ENCODE assay signal across 27 cellular contexts in genomic region chr2:45391866-45392265, GRCh38.
DNase-seq lines count a peak whose midpoint lies in the region; ATAC-seq and TF ChIP-seq lines count a peak whose summit lies in the region.
"Had no signal": no experiment of that assay in that cellular context is flagged by ENCODE, and none has a peak within 500 bp of the region (broad histone marks: within the 10 kb centered on the region; RNA-seq: fewer than 3 reads in every experiment).

No MANE protein-coding gene starts in this region.

- H3F3A ChIP-seq in GM23338 (replicated peaks; ENCODE audit: low read depth) = no peaks in the 10 kb centered on the region

- peaks cover 13% of the 10 kb centered on the region for H3K36me3 Mint-ChIP-seq in GM23338 (ENCODE audit: low read depth)

- no peaks in the 10 kb centered on the region for H4K20me1 ChIP-seq in GM23338 (replicated peaks; ENCODE audit: insufficient read depth)
- no peaks in the 10 kb centered on the region for H4K20me1 ChIP-seq in hepatocyte (ENCODE audit: insufficient read depth, poor library complexity, severe bottlenecking)

- H2AFZ ChIP-seq in GM23338 (no peak overlapping the region), hepatocyte (no peak overlapping the region)

- H3K79me2 ChIP-seq in GM23338 (replicated peaks; ENCODE audit: insufficient read depth) (no peaks in the 10 kb centered on the region; the same call in 1 of the 2 replicates), hepatocyte (no peaks in the 10 kb centered on the region)

- H3K27me3 ChIP-seq in GM23338 (ENCODE audit: insufficient read depth) (no peaks in the 10 kb centered on the region), SJCRH30 (no peaks in the 10 kb centered on the region), hepatocyte (no peaks in the 10 kb centered on the region)
- H3K27me3 ChIP-seq: spleen, thyroid gland had no signal

- H3K9me3 ChIP-seq in SJCRH30 (replicated peaks) = no peaks in the 10 kb centered on the region
- no peaks in the 10 kb centered on the region for H3K9me3 ChIP-seq in hepatocyte (ENCODE audit: low read depth)
- H3K9me3 ChIP-seq: spleen, thyroid gland had no signal

- DNase-seq in GM23338 (ENCODE audit: low spot score) = no peak
- DNase-seq in SJCRH30 = no peak
- DNase-seq in foreskin fibroblast = peak; percentile 25 to 45
- no peak for DNase-seq in pons (ENCODE audit: low spot score)
- DNase-seq in hepatocyte (ENCODE audit: low spot score) = no peak
- DNase-seq in DMS53 (lab: John Stamatoyannopoulos, UW) = no peak
- DNase-seq: activated CD4-positive, alpha-beta T cell treated with anti-CD3 and anti-CD28 coated beads for 36 hours; activated CD8-positive, alpha-beta memory T cell treated with anti-CD3 and anti-CD28 coated beads for 24 hours; activated naive CD4-positive, alpha-beta T cell treated with anti-CD3 and anti-CD28 coated beads for 36 hours; activated T-cell treated with anti-CD3 and anti-CD28 coated beads, Interleukin-2, amount 50 U/mL, for 4 hours; anterior cingulate cortex; COR-L47; DMS79 treated with DMSO at 0.1 percent for 48 hours; NCI-H187; NCI-H82; nucleus accumbens; OCI-M1; retina; spleen; stimulated activated CD4-positive, alpha-beta T cell treated with anti-CD3 and anti-CD28 coated beads, Interleukin-4, amount 100 ng/mL, for 24 hours; stimulated activated naive CD8-positive, alpha-beta T cell treated with anti-CD3 and anti-CD28 coated beads, Interleukin-15, Interleukin-2, amounts not matched to agents 100 U/mL and 50 U/mL, for 24 hours; T-helper 1 cell; thyroid gland had no signal

- peak overlapping the region; percentile 70; the same call in 1 of the 2 replicates for H3K27ac Mint-ChIP-seq in GM23338
- H3K27ac Mint-ChIP-seq: activated CD4-positive, alpha-beta T cell treated with anti-CD3 and anti-CD28 coated beads for 36 hours; activated naive CD4-positive, alpha-beta T cell treated with anti-CD3 and anti-CD28 coated beads for 36 hours had no signal

- peaks cover 61% of the 10 kb centered on the region for H3K4me1 Mint-ChIP-seq in GM23338
- H3K4me1 Mint-ChIP-seq: activated CD4-positive, alpha-beta T cell treated with anti-CD3 and anti-CD28 coated beads for 36 hours had no signal

- no peaks in the 10 kb centered on the region for H3K27me3 Mint-ChIP-seq in GM23338 (ENCODE audit: insufficient read depth, low read depth, poor library complexity)
- H3K27me3 Mint-ChIP-seq: activated CD4-positive, alpha-beta T cell treated with anti-CD3 and anti-CD28 coated beads for 36 hours had no signal

- peak; percentile 21; the same call in 1 of the 3 replicates for ATAC-seq in GM23338
- no peak for ATAC-seq in HG03520 (IDR thresholded peaks at IDR 0.05; ENCODE audit: unreplicated experiment)
- ATAC-seq: activated CD4-positive, alpha-beta T cell treated with anti-CD3 and anti-CD28 coated beads for 36 hours; activated T-cell treated with anti-CD3 and anti-CD28 coated beads, Interleukin-2, amount 50 U/mL, for 4 hours; Right ventricle myocardium inferior; stimulated activated naive CD8-positive, alpha-beta T cell treated with anti-CD3 and anti-CD28 coated beads, Interleukin-15, Interleukin-2, amounts not matched to agents 100 U/mL and 50 U/mL, for 24 hours had no signal

- H3K4me2 ChIP-seq in GM23338 (0 out of 2 replicates have a peak overlapping the region, but pooled peaks have one; percentile 37), hepatocyte (no peak overlapping the region)
- H3K4me2 ChIP-seq: KMS-11 had no signal

- TF ChIP-seq CTCF in GM23338 (conservative IDR thresholded peaks at IDR 0.05; ENCODE audit: low read depth in 2 of 2) (no peak), foreskin fibroblast (IDR thresholded peaks at IDR 0.05; ENCODE audit: low read depth, low read length) (no peak), hepatocyte (IDR thresholded peaks at IDR 0.05; ENCODE audit: poor library complexity) (no peak)

- H3K4me3 ChIP-seq in GM23338 (no peak overlapping the region), SJCRH30 (no peak overlapping the region), foreskin fibroblast (ENCODE audit: low read depth in 1 of 2, low read length in 2 of 2) (no peak overlapping the region), hepatocyte (no peak overlapping the region)
- H3K4me3 ChIP-seq: spleen, thyroid gland had no signal

- H3K4me3 Mint-ChIP-seq in GM23338 = no peak overlapping the region
- H3K4me3 Mint-ChIP-seq: activated CD4-positive, alpha-beta T cell treated with anti-CD3 and anti-CD28 coated beads for 36 hours; activated naive CD4-positive, alpha-beta T cell treated with anti-CD3 and anti-CD28 coated beads for 36 hours; activated T-cell treated with anti-CD3 and anti-CD28 coated beads, Interleukin-2, amount 50 U/mL, for 4 hours had no signal

- no peaks in the 10 kb centered on the region for H3K36me3 ChIP-seq in GM23338 (ENCODE audit: insufficient read depth)
- 0 out of 2 replicates have a peak, but pooled peaks cover 5% of the 10 kb centered on the region for H3K36me3 ChIP-seq in SJCRH30
- H3K36me3 ChIP-seq in hepatocyte (replicated peaks; ENCODE audit: insufficient read depth, low read depth) = no peaks in the 10 kb centered on the region
- H3K36me3 ChIP-seq: thyroid gland had no signal

- H3K27ac ChIP-seq in GM23338 (ENCODE audit: low read depth) (peak overlapping the region; percentile 85; the same call in 1 of the 2 replicates), SJCRH30 (peak overlapping the region; percentile 79), hepatocyte (no peak overlapping the region)
- H3K27ac ChIP-seq: epithelial cell of prostate, KMS-11, spleen, thyroid gland had no signal

- H3K4me1 ChIP-seq in GM23338 (ENCODE audit: insufficient read depth) = peaks cover 49% of the 10 kb centered on the region
- peaks cover 48% of the 10 kb centered on the region for H3K4me1 ChIP-seq in SJCRH30
- H3K4me1 ChIP-seq in hepatocyte (ENCODE audit: insufficient read depth) = no peaks in the 10 kb centered on the region
- H3K4me1 ChIP-seq: spleen, thyroid gland had no signal

- H3K9me2 ChIP-seq in GM23338 (ENCODE audit: insufficient read depth) (peaks cover 5% of the 10 kb centered on the region; the same call in 1 of the 2 replicates), hepatocyte (replicated peaks; ENCODE audit: insufficient read depth) (no peaks in the 10 kb centered on the region)

- H3K9me3 Mint-ChIP-seq in GM23338 = no peaks in the 10 kb centered on the region
- H3K9me3 Mint-ChIP-seq: activated naive CD4-positive, alpha-beta T cell treated with anti-CD3 and anti-CD28 coated beads for 36 hours; activated T-cell treated with anti-CD3 and anti-CD28 coated beads, Interleukin-2, amount 50 U/mL, for 4 hours had no signal

TF ChIP-seq in GM23338, 12 proteins besides CTCF, POLR2A, EP300 and RAD21 (continues in another document):
- TF ChIP-seq EZH2phosphoT487 (IDR thresholded peaks at IDR 0.05; ENCODE audit: unreplicated experiment) (no peak), NANOG (IDR thresholded peaks at IDR 0.05; ENCODE audit: borderline replicate concordance) (no peak), ZNF331 (CRISPR knock-in tag; IDR thresholded peaks at IDR 0.05; ENCODE audit: low read depth) (no peak), JUNB (IDR thresholded peaks at IDR 0.05; ENCODE audit: unreplicated experiment) (no peak), POLR2AphosphoS5 (IDR thresholded peaks at IDR 0.05; ENCODE audit: low read depth) (no peak), ZNF114 (CRISPR knock-in tag; IDR thresholded peaks at IDR 0.05) (no peak), STAT1 (IDR thresholded peaks at IDR 0.05; ENCODE audit: unreplicated experiment) (no peak), CREB1 (CRISPR knock-in tag; IDR thresholded peaks at IDR 0.05; ENCODE audit: low read depth) (no peak), REST (IDR thresholded peaks at IDR 0.05; ENCODE audit: unreplicated experiment) (no peak)

Comparison
In these comparisons a context has a peak if more than half of its experiments do, and no peak if none do; other contexts are left out.
1. DNase-seq: peak in foreskin fibroblast (2 of 2); none in GM23338 (single experiment), SJCRH30 (0 of 2), pons (single experiment), hepatocyte (single experiment) and DMS53 (single experiment).